15 cellular contexts compared by ENCODE assay signal in the genomic region with DNA sequence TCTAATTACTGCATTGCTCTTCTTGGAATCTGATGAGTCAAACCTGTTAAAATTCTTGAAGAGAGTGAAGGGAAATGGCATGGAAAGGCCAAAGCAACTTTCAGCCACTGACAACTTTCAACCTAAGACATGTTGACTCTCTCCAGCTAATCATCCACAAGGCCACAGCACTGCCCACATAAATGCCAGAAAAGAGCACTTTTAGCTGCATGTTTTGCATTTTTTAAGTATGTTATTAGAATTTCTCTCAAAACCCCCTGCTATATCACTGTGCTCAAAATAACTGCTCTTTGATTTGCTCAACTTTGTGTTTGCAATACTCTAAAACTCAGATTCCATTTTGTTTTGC.
DNase-seq lines count a peak whose midpoint lies in the region; ATAC-seq and TF ChIP-seq lines count a peak whose summit lies in the region.
"Had no signal": no experiment of that assay in that cellular context is flagged by ENCODE, and none has a peak within 500 bp of the region (broad histone marks: within the 10 kb centered on the region; RNA-seq: fewer than 3 reads in every experiment).

No MANE protein-coding gene starts in this region.

- H3K9me3 Mint-ChIP-seq in mesothelial cell of epicardium = peaks cover 5% of the 10 kb centered on the region
- H3K9me3 Mint-ChIP-seq: nephron progenitor cell had no signal

- peak; percentile 31 for ATAC-seq in GM18858 (IDR thresholded peaks at IDR 0.05; ENCODE audit: unreplicated experiment)
- ATAC-seq in GM21576 (IDR thresholded peaks at IDR 0.05; ENCODE audit: unreplicated experiment) = peak; percentile 30
- ATAC-seq in HG03521 (IDR thresholded peaks at IDR 0.05; ENCODE audit: unreplicated experiment) = peak; percentile 38
- no peak for ATAC-seq in GM21723 (IDR thresholded peaks at IDR 0.05; ENCODE audit: unreplicated experiment)
- no peak for ATAC-seq in GM21367 (IDR thresholded peaks at IDR 0.05; ENCODE audit: unreplicated experiment)
- ATAC-seq in GM21737 (IDR thresholded peaks at IDR 0.05; ENCODE audit: unreplicated experiment) = no peak
- ATAC-seq: PC-3 had no signal

- H3K4me3 Mint-ChIP-seq in mesothelial cell of epicardium = no peak overlapping the region
- H3K4me3 Mint-ChIP-seq: activated naive CD8-positive, alpha-beta T cell; CD8-positive, alpha-beta memory T cell; nephron progenitor cell had no signal

- DNase-seq in mesothelial cell of epicardium (ENCODE audit: low spot score in 2 of 2, unreplicated experiment in 2 of 2) (no peak), DMS 273 (lab: John Stamatoyannopoulos, UW; ENCODE audit: unreplicated experiment) (no peak)
- DNase-seq: activated CD4-positive, alpha-beta T cell treated with anti-CD3 and anti-CD28 coated beads, Interleukin-2, amount 50 U/mL, for 48 hours; CD8-positive, alpha-beta memory T cell; dorsolateral prefrontal cortex; nephron progenitor cell; PC-3; testis had no signal

- H3K36me3 Mint-ChIP-seq in mesothelial cell of epicardium = no peaks in the 10 kb centered on the region
- H3K36me3 Mint-ChIP-seq: activated naive CD8-positive, alpha-beta T cell; CD8-positive, alpha-beta memory T cell had no signal

- peaks cover 36% of the 10 kb centered on the region for H3K4me1 Mint-ChIP-seq in mesothelial cell of epicardium
- H3K4me1 Mint-ChIP-seq: CD8-positive, alpha-beta memory T cell had no signal

- H3K27me3 Mint-ChIP-seq in mesothelial cell of epicardium (ENCODE audit: low read depth) = no peaks in the 10 kb centered on the region
- H3K27me3 Mint-ChIP-seq: activated naive CD8-positive, alpha-beta T cell; CD8-positive, alpha-beta memory T cell had no signal

- TF ChIP-seq CTCF in mesothelial cell of epicardium (IDR thresholded peaks at IDR 0.05; ENCODE audit: unreplicated experiment) = no peak

- peak overlapping the region; percentile 27 for H3K27ac Mint-ChIP-seq in mesothelial cell of epicardium
- H3K27ac Mint-ChIP-seq: activated naive CD8-positive, alpha-beta T cell; CD8-positive, alpha-beta memory T cell; nephron progenitor cell had no signal

Comparison
In these comparisons a context has a peak if more than half of its experiments do, and no peak if none do; other contexts are left out.
1. ATAC-seq: peak in GM18858 (single experiment), GM21576 (single experiment) and HG03521 (single experiment); none in GM21723 (single experiment), GM21367 (single experiment) and GM21737 (single experiment).